ENCODE assay signal across 2 cellular contexts in the genomic region with DNA sequence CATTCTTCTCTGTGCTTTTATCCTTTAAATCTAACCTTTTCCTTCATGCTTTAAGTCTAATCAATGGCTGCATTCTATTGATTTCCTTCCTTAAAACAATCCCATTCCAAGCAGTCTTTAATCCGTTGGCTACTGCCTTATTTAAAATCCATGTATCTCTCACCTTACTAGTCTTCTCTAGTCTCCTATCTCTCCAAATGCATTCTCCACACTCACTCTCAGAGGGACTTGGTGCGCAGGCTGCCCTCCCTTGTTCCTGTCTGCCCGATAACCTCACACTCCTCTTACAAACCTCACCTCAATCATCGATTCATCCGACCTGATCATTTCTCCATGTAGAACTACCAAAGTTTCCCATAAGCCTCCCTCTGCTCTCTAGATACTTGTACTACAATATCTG.
A peak's percentile ranks its signal among the peaks of the same experiment; 100 is the strongest.
TF ChIP-seq lines count a peak whose summit lies in the region.

No MANE protein-coding gene starts in this region.

TF ChIP-seq in GM12891, 5 proteins besides CTCF, POLR2A, EP300 and RAD21:
- TF ChIP-seq SPI1 (IDR thresholded peaks at IDR 0.05; ENCODE audit: low read depth, low read length): no peak
- TF ChIP-seq POLR2AphosphoS5 (IDR thresholded peaks at IDR 0.05; ENCODE audit: low read depth, low read length): peak; percentile 45; the same call in 1 of the 2 replicates

TF ChIP-seq in K562, 482 proteins besides CTCF, POLR2A, EP300 and RAD21:
- TF ChIP-seq POLR2B (IDR thresholded peaks at IDR 0.05; ENCODE audit: low read depth, partially characterized antibody) (peak; percentile 63), SUPT5H (IDR thresholded peaks at IDR 0.05) (peak; percentile 74), ZNF146 (CRISPR knock-in tag; IDR thresholded peaks at IDR 0.05; ENCODE audit: unreplicated experiment) (no peak)
